7 cellular contexts compared by ENCODE assay signal in the genomic region with DNA sequence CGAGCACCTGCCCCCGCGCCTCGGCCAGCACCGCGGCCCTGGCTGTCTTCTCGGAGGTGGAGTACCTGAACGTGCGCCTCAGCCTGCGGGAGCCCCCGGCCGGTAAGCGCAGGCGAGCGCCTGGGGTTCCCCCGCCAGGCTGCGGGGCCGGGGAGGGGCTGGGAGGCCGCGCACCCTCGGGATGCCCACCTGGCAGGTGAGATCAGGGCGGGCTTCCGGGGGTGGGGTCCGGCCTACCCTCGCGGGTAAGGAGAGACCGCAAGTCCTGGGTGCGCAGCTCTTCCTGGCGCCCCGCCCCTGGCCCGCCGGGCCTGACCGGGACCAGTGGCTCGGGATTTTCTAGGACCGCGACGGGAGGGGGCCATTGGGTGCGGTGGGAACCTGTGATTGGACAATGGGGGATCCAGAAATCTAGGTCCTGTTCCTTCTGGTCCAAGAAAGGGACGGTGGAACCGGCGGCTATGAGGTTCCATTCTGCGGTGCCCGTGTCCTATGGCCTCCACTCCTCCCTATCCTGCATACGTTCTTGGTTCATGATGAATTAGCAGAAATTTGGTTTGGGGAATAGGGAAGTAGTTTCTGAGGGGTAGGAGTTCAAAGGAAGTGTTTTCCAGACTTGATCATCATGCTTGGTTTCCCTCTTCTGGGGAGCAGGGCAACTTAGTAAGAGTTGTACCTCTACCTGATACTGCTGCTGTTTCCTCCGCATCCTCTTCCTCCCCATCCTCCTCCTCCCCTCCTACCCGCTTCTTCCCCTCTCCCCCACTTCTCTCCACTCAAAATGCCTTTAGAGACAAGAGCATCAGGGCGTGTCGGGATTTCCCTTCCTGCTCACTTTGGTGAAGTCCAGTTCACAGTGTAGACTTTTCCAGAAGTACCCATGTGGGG. TPM values are rescaled to one million over a fixed set of nuclear protein-coding genes. Genes with fewer than 3 reads are reported as not detected.
DNase-seq lines count a peak whose midpoint lies in the region; ATAC-seq and TF ChIP-seq lines count a peak whose summit lies in the region.

No MANE protein-coding gene starts in this region.

- WGBS in smooth muscle cell (ENCODE audit: low lambda C conversion rate): 11% methylated on average over 31 of the region's 48 CpGs

- TF ChIP-seq CTCF in kidney epithelial cell (IDR thresholded peaks at IDR 0.05; ENCODE audit: insufficient read depth, low read length, poor library complexity, severe bottlenecking): no peak
- TF ChIP-seq CTCF in smooth muscle cell (IDR thresholded peaks at IDR 0.05; ENCODE audit: borderline replicate concordance, insufficient read depth, poor library complexity, severe bottlenecking): no peak

- H3K4me1 Mint-ChIP-seq in central memory CD8-positive, alpha-beta T cell: no peaks in the 10 kb centered on the region

- peaks cover 44% of the 10 kb centered on the region for H3K79me2 ChIP-seq in smooth muscle cell (ENCODE audit: low read depth)

- peak overlapping the region; percentile 32 for H2AFZ ChIP-seq in smooth muscle cell (ENCODE audit: low read depth)

- peaks cover 5% of the 10 kb centered on the region for H3F3A ChIP-seq in smooth muscle cell (ENCODE audit: low read depth)

- H3K9me3 ChIP-seq in smooth muscle cell (replicated peaks; ENCODE audit: low read depth): no peaks in the 10 kb centered on the region

- H3K4me2 ChIP-seq in smooth muscle cell: peak overlapping the region; percentile 96

- no peaks in the 10 kb centered on the region for H3K27me3 Mint-ChIP-seq in central memory CD8-positive, alpha-beta T cell

- peaks cover 10% of the 10 kb centered on the region; the same call in 1 of the 2 replicates for H3K27me3 ChIP-seq in H7 (ENCODE audit: control insufficient read depth, insufficient read depth, low read length)
- H3K27me3 ChIP-seq in kidney epithelial cell (ENCODE audit: control insufficient read depth, insufficient read depth, low read length): no peaks in the 10 kb centered on the region
- no peaks in the 10 kb centered on the region for H3K27me3 ChIP-seq in smooth muscle cell (ENCODE audit: low read depth)

- peak overlapping the region; percentile 96 for H3K9ac ChIP-seq in smooth muscle cell (ENCODE audit: low read depth)

- no peaks in the 10 kb centered on the region for H3K9me3 Mint-ChIP-seq in central memory CD8-positive, alpha-beta T cell

- peak overlapping the region; percentile 49 for H3K4me3 Mint-ChIP-seq in central memory CD8-positive, alpha-beta T cell

- no peaks in the 10 kb centered on the region for H3K36me3 ChIP-seq in H7 (replicated peaks; ENCODE audit: control insufficient read depth, insufficient read depth, low read length)
- no peaks in the 10 kb centered on the region for H3K36me3 ChIP-seq in kidney epithelial cell (ENCODE audit: control insufficient read depth, insufficient read depth, low read length)
- no peaks in the 10 kb centered on the region for H3K36me3 ChIP-seq in smooth muscle cell (ENCODE audit: low read depth)

- DNase-seq in H7: peak; percentile 74
- DNase-seq in RKO (ENCODE audit: low spot score): peak; percentile 41
- no peak for DNase-seq in central memory CD8-positive, alpha-beta T cell (ENCODE audit: low spot score in 2 of 2)
- DNase-seq in kidney epithelial cell (ENCODE audit: low read depth): no peak
- no peak for DNase-seq in smooth muscle cell (lab: John Stamatoyannopoulos, UW; ENCODE audit: unreplicated experiment)
- DNase-seq in NCI-H1436 treated with DMSO at 0.1 percent for 48 hours (lab: John Stamatoyannopoulos, UW): no peak

- peak overlapping the region; percentile 88 for H3K27ac ChIP-seq in smooth muscle cell (ENCODE audit: low read depth)

- peaks cover 2% of the 10 kb centered on the region for H3K36me3 Mint-ChIP-seq in central memory CD8-positive, alpha-beta T cell (ENCODE audit: insufficient read depth)

- H4K20me1 ChIP-seq in smooth muscle cell (ENCODE audit: low read depth): peaks cover 54% of the 10 kb centered on the region

- H3K27ac Mint-ChIP-seq in central memory CD8-positive, alpha-beta T cell (ENCODE audit: low read depth): no peak overlapping the region

- no peak for ATAC-seq in central memory CD8-positive, alpha-beta T cell (replicated peaks; ENCODE audit: extremely low read depth, poor library complexity, severe bottlenecking)
- ATAC-seq in HG02678 (IDR thresholded peaks at IDR 0.05; ENCODE audit: unreplicated experiment): no peak

- H3K4me1 ChIP-seq in smooth muscle cell (ENCODE audit: low read depth): peaks cover 16% of the 10 kb centered on the region

- H3K4me3 ChIP-seq in H7 (ENCODE audit: insufficient read depth, low read depth, low read length) (peak overlapping the region; percentile 62), kidney epithelial cell (ENCODE audit: low read depth, low read length) (peak overlapping the region; percentile 86), smooth muscle cell (peak overlapping the region; percentile 87)

RNA-seq across cellular contexts. Expression of gene ARRDC4, which starts 0.8 kb away (rescaled TPM):
- 1.0 and 4.1 TPM in 2 replicates for total RNA-seq in H7 (2014; rRNA removed; shearing (Covaris generic))
- total RNA-seq in kidney epithelial cell (4.2 and 4.4 TPM in 2 replicates), smooth muscle cell (98.1 and 114 TPM in 2 replicates)
- 26.9 and 46.9 TPM in 2 replicates for polyA plus RNA-seq in smooth muscle cell

Comparison
In these comparisons a context has a peak if more than half of its experiments do, and no peak if none do; other contexts are left out.
1. DNase-seq: peak in H7 (single experiment) and RKO (single experiment); none in central memory CD8-positive, alpha-beta T cell (0 of 2), kidney epithelial cell (single experiment), smooth muscle cell (single experiment) and NCI-H1436 treated with DMSO at 0.1 percent for 48 hours (single experiment).
2. RNA of gene ARRDC4, which starts 0.8 kb away (total RNA-seq): 98.1 to 114 TPM in smooth muscle cell; 4.2 to 4.4 TPM in kidney epithelial cell and 1.0 to 4.1 TPM in H7; every median in the first group is over 10 times any median in the second.
3. Peak in every context shown above with its lines, with median percentiles within 50 percentile points of each other: H3K4me3 ChIP-seq.